8 cellular contexts compared by ENCODE assay signal in genomic region chr6:160520043-160520904, GRCh38.
DNase-seq lines count a peak whose midpoint lies in the region; ATAC-seq and TF ChIP-seq lines count a peak whose summit lies in the region.

No MANE protein-coding gene starts in this region.

- H3K27me3 ChIP-seq in SJCRH30 (peaks cover 4% of the 10 kb centered on the region; the same call in 1 of the 2 replicates), neutrophil (peaks cover 55% of the 10 kb centered on the region)

- H3K9me3 ChIP-seq in SJCRH30 (replicated peaks) = 0 out of 2 replicates have a peak, but pooled peaks cover 3% of the 10 kb centered on the region
- no peaks in the 10 kb centered on the region for H3K9me3 ChIP-seq in neutrophil

- H3K4me3 ChIP-seq in SJCRH30 = peak overlapping the region; percentile 63
- H3K4me3 ChIP-seq in neutrophil (ENCODE audit: low read depth in 1 of 2, low read length in 1 of 2) = peak overlapping the region; percentile 37 to 45

- peaks cover 3% of the 10 kb centered on the region; the same call in 1 of the 2 replicates for H3K4me1 ChIP-seq in SJCRH30
- peaks cover 2 to 10% of the 10 kb centered on the region in 2 experiments for H3K4me1 ChIP-seq in neutrophil (ENCODE audit: control insufficient read depth in 1 of 2, insufficient read depth in 1 of 2, low read depth in 1 of 2, low read length in 1 of 2)

- DNase-seq in D341Med (ENCODE audit: low spot score) = peak; percentile 86
- peak; percentile 62 for DNase-seq in HPDE6-E6E7 (ENCODE audit: extremely low spot score)
- peak; percentile 86 to 93 for DNase-seq in SJCRH30
- DNase-seq in activated naive CD4-positive, alpha-beta T cell treated with Interleukin-2 at 50 U/mL for 16 hours = peak; percentile 84
- DNase-seq in germinal center (ENCODE audit: low spot score) = peak; percentile 65
- peak; percentile 16 to 98 (median 80) for DNase-seq in substantia nigra (lab: John Stamatoyannopoulos, UW)

- H3K36me3 ChIP-seq in SJCRH30 (no peaks in the 10 kb centered on the region), neutrophil (no peaks in the 10 kb centered on the region)

- TF ChIP-seq CTCF in neutrophil (IDR thresholded peaks at IDR 0.05) = no peak

- peak; percentile 80 for ATAC-seq in GM21360 (IDR thresholded peaks at IDR 0.05; ENCODE audit: unreplicated experiment)

- H3K27ac ChIP-seq in SJCRH30 = peak overlapping the region; percentile 19; the same call in 1 of the 2 replicates
- no peak overlapping the region for H3K27ac ChIP-seq in neutrophil
- peak overlapping the region; percentile 70 for H3K27ac ChIP-seq in substantia nigra (ENCODE audit: low read depth, low read length, poor library complexity, severe bottlenecking)
